9 cellular contexts compared by ENCODE assay signal in genomic region chr4:150302553-150302952, GRCh38.
DNase-seq lines count a peak whose midpoint lies in the region; ATAC-seq and TF ChIP-seq lines count a peak whose summit lies in the region.
"Had no signal": no experiment of that assay in that cellular context is flagged by ENCODE, and none has a peak within 500 bp of the region (broad histone marks: within the 10 kb centered on the region; RNA-seq: fewer than 3 reads in every experiment).

No MANE protein-coding gene starts in this region.

- no peak for TF ChIP-seq CTCF in HFF-Myc (IDR thresholded peaks at IDR 0.05; ENCODE audit: low read depth, low read length, missing control alignments)

- DNase-seq in HFF-Myc (ENCODE audit: extremely low read depth, low read depth) = peak; percentile 93
- DNase-seq in SW 1271 (lab: John Stamatoyannopoulos, UW) = peak; percentile 32 to 69
- DNase-seq in erythroblast (lab: John Stamatoyannopoulos, UW) = peak; percentile 10 to 69
- peak; percentile 5 to 59 for DNase-seq in stimulated activated CD4-positive, alpha-beta T cell treated with anti-CD3 and anti-CD28 coated beads, Interleukin-4, amount 100 ng/mL, for 4 hours
- DNase-seq in effector CD8-positive, alpha-beta T cell (lab: John Stamatoyannopoulos, UW) = no peak
- DNase-seq in caudate nucleus (lab: John Stamatoyannopoulos, UW) = no peak
- DNase-seq: NCI-H748 treated with DMSO at 0.1 percent for 48 hours had no signal

- TF ChIP-seq POLR2A in erythroblast (IDR thresholded peaks at IDR 0.05; ENCODE audit: low read length) = no peak

- H3K4me3 ChIP-seq in HFF-Myc (replicated peaks; ENCODE audit: low read depth, low read length) = no peak overlapping the region
- H3K4me3 ChIP-seq: ascending aorta had no signal

- no peak for ATAC-seq in GM18868 (IDR thresholded peaks at IDR 0.05; ENCODE audit: unreplicated experiment)

- no peak overlapping the region for H3K27ac ChIP-seq in caudate nucleus (ENCODE audit: low read depth, low read length)
- H3K27ac ChIP-seq: ascending aorta had no signal

Comparison
In these comparisons a context has a peak if more than half of its experiments do, and no peak if none do; other contexts are left out.
1. DNase-seq: peak in HFF-Myc (single experiment), SW 1271 (2 of 2), erythroblast (2 of 2) and stimulated activated CD4-positive, alpha-beta T cell treated with anti-CD3 and anti-CD28 coated beads, Interleukin-4, amount 100 ng/mL, for 4 hours (2 of 2); none in effector CD8-positive, alpha-beta T cell (single experiment) and caudate nucleus (0 of 61).